ENCODE assay signal across 17 cellular contexts in the genomic region with DNA sequence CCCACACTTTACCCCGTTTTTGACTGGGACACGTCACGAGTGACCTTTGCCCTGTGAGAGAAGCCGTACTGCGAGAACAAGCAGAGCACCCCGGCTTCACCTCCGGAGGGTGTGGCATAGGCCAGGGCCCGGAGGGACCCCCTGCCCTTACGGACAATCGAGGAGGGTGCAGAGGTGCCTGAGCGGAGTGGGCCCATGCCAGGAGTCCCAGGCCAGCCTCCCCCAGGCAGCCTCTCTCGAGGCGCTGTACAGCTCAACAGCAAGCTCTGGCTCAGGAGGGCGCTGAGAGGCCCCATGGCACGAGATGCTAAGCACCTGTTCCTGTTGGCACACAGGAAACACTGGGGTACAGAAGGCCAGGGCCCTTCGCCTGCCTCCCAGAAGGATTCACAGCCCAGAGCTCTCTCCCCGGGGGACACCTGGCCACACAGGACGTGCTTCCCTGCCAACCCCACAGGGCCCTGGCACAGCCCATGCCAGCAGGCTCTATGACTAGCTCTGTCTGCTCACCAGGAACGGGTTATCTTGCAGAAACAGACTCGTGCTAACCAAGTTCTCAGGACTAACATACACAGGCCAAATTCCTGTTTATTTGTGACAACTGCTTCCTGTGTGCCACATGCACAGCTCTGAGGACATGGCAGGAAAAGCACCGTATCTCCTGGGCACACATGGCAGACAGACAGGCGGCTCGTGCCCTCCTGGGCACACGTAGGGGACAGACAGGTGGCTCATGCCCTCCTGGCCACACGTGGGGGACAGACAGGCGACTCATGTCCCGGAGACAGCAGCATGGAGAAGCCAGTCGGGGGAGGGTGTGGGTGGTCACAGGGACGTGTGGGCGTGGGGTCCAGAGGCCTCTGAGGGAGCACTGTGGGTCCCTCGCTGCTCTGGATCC. TPM values are rescaled to one million over a fixed set of nuclear protein-coding genes. Genes with fewer than 3 reads are reported as not detected.
DNase-seq lines count a peak whose midpoint lies in the region; ATAC-seq and TF ChIP-seq lines count a peak whose summit lies in the region.
"Had no signal": no experiment of that assay in that cellular context is flagged by ENCODE, and none has a peak within 500 bp of the region (broad histone marks: within the 10 kb centered on the region; RNA-seq: fewer than 3 reads in every experiment).

No MANE protein-coding gene starts in this region.

- TF ChIP-seq POLR2A in upper lobe of left lung (IDR thresholded peaks at IDR 0.05), result no peak

- H3K27ac ChIP-seq in neutrophil (peak overlapping the region; percentile 75), upper lobe of left lung (peak overlapping the region; percentile 7 to 76 (median 56))
- H3K27ac ChIP-seq: HL-60, PC-9 had no signal

- no peak overlapping the region for H3K4me3 Mint-ChIP-seq in glutamatergic neuron (ENCODE audit: unreplicated experiment)
- H3K4me3 Mint-ChIP-seq: activated CD8-positive, alpha-beta T cell treated with anti-CD3 and anti-CD28 coated beads, Interleukin-2, amount 10 ng/mL, durations not matched to agents 7 days and 5 days; central memory CD8-positive, alpha-beta T cell had no signal

- H3K27me3 Mint-ChIP-seq in glutamatergic neuron (ENCODE audit: unreplicated experiment), result peaks cover 4% of the 10 kb centered on the region
- H3K27me3 Mint-ChIP-seq: central memory CD8-positive, alpha-beta T cell had no signal

- 76 to 84% methylated on average over 17 to 31 of the region's 31 CpGs for WGBS in upper lobe of left lung, 2 donors

- ATAC-seq in upper lobe of left lung (ENCODE audit: low FRiP score in 2 of 2) (no peak), HG03108 (IDR thresholded peaks at IDR 0.05; ENCODE audit: unreplicated experiment) (no peak)
- ATAC-seq: activated CD8-positive, alpha-beta T cell treated with anti-CD3 and anti-CD28 coated beads, Interleukin-2, amount 10 ng/mL, durations not matched to agents 7 days and 5 days had no signal

- H3K9me3 Mint-ChIP-seq in glutamatergic neuron (ENCODE audit: unreplicated experiment), result peaks cover 1% of the 10 kb centered on the region
- H3K9me3 Mint-ChIP-seq: central memory CD8-positive, alpha-beta T cell had no signal

- H3K36me3 ChIP-seq in neutrophil (peaks cover 45% of the 10 kb centered on the region), upper lobe of left lung (peaks cover 0 to 39% (median 17%) of the 10 kb centered on the region in 4 donors)

- H3K27ac Mint-ChIP-seq in glutamatergic neuron (ENCODE audit: unreplicated experiment), result no peak overlapping the region
- H3K27ac Mint-ChIP-seq: activated CD8-positive, alpha-beta T cell treated with anti-CD3 and anti-CD28 coated beads, Interleukin-2, amount 10 ng/mL, durations not matched to agents 7 days and 5 days had no signal

- peaks cover 17% of the 10 kb centered on the region for H3K4me1 Mint-ChIP-seq in glutamatergic neuron (ENCODE audit: low read depth, unreplicated experiment)

- TF ChIP-seq EP300 in upper lobe of left lung (IDR thresholded peaks at IDR 0.05), result peak in 2 of 4 donors; percentile 73 to 83

- no peaks in the 10 kb centered on the region for H3K27me3 ChIP-seq in neutrophil
- no peaks in the 10 kb centered on the region for H3K27me3 ChIP-seq in upper lobe of left lung
- H3K27me3 ChIP-seq: esophagus squamous epithelium, vagina had no signal

- no peaks in the 10 kb centered on the region for H3K9me3 ChIP-seq in neutrophil
- no peaks in the 10 kb centered on the region for H3K9me3 ChIP-seq in upper lobe of left lung
- H3K9me3 ChIP-seq: esophagus squamous epithelium, vagina had no signal

- H3K4me3 ChIP-seq in neutrophil (ENCODE audit: low read depth in 1 of 2, low read length in 1 of 2) (no peak overlapping the region), upper lobe of left lung (no peak overlapping the region)
- H3K4me3 ChIP-seq: esophagus squamous epithelium, PC-9 had no signal

- TF ChIP-seq CTCF in glutamatergic neuron (IDR thresholded peaks at IDR 0.05; ENCODE audit: partially characterized antibody, unreplicated experiment) (no peak), neutrophil (IDR thresholded peaks at IDR 0.05) (no peak), upper lobe of left lung (IDR thresholded peaks at IDR 0.05) (no peak)

- H3K4me1 ChIP-seq in neutrophil (ENCODE audit: control insufficient read depth in 1 of 2, insufficient read depth in 1 of 2, low read depth in 1 of 2, low read length in 1 of 2) (peaks cover 37 to 48% of the 10 kb centered on the region in 2 experiments), upper lobe of left lung (peaks cover 46 to 59% (median 56%) of the 10 kb centered on the region in 4 donors)

- H3K36me3 Mint-ChIP-seq in glutamatergic neuron (ENCODE audit: unreplicated experiment), result no peaks in the 10 kb centered on the region

- DNase-seq in activated effector memory CD4-positive, alpha-beta T cell treated with anti-CD3 and anti-CD28 coated beads, Interleukin-2, amount 50 U/mL, for 16 hours, result peak; percentile 53
- no peak for DNase-seq in activated effector memory CD4-positive, alpha-beta T cell treated with Interleukin-2 at 50 U/mL for 16 hours
- DNase-seq in glutamatergic neuron (peak; percentile 9), upper lobe of left lung (peak in 1 of 2 donors; percentile 57), HT-29 (ENCODE audit: low spot score) (no peak), SKM-1 treated with dmso at 0.1 percent for 144 hours (lab: John Stamatoyannopoulos, UW; ENCODE audit: unreplicated experiment) (no peak)
- DNase-seq: activated CD8-positive, alpha-beta T cell treated with anti-CD3 and anti-CD28 coated beads, Interleukin-2, amount 10 ng/mL, durations not matched to agents 7 days and 5 days; activated naive CD4-positive, alpha-beta T cell treated with anti-CD3 and anti-CD28 coated beads, Interleukin-2, amount 50 U/mL, for 16 hours; esophagus squamous epithelium; NCI-H2227 treated with DMSO at 0.1 percent for 48 hours; PC-9; T-helper 2 cell had no signal

RNA-seq across cellular contexts. Expression of a gene that starts 11.6 kb away (rescaled TPM):
- 67.5 TPM for total RNA-seq in glutamatergic neuron (ENCODE audit: unreplicated experiment)
- 10 to 100 TPM; 39.5 to 97.4 (median 53.4) TPM for total RNA-seq in upper lobe of left lung
- 53.6 and 91.6 TPM in 2 replicates for total RNA-seq in HT-29 (2014; rRNA removed; shearing (Covaris generic))

Comparison
In these comparisons a context has a peak if more than half of its experiments do, and no peak if none do; other contexts are left out.
1. DNase-seq: peak in activated effector memory CD4-positive, alpha-beta T cell treated with anti-CD3 and anti-CD28 coated beads, Interleukin-2, amount 50 U/mL, for 16 hours (single experiment) and glutamatergic neuron (single experiment); none in activated effector memory CD4-positive, alpha-beta T cell treated with Interleukin-2 at 50 U/mL for 16 hours (single experiment), HT-29 (single experiment) and SKM-1 treated with dmso at 0.1 percent for 144 hours (single experiment).